In genomic region chr6:7911345-7911725, GRCh38 we compare ENCODE assay signal across 8 cellular contexts. TPM values are rescaled to one million over a fixed set of nuclear protein-coding genes. Genes with fewer than 3 reads are reported as not detected.
DNase-seq lines count a peak whose midpoint lies in the region; ATAC-seq, FAIRE-seq and TF ChIP-seq lines count a peak whose summit lies in the region.

No MANE protein-coding gene starts in this region.

- no peak for TF ChIP-seq CTCF in right atrium auricular region (IDR thresholded peaks at IDR 0.05)
- TF ChIP-seq CTCF in astrocyte of the cerebellum (IDR thresholded peaks at IDR 0.05; ENCODE audit: low read depth, low read length, missing control alignments): no peak
- no peak for TF ChIP-seq CTCF in HepG2 (CRISPR knock-in tag; IDR thresholded peaks at IDR 0.05)

- no peak overlapping the region for H3K4me3 Mint-ChIP-seq in activated T-cell treated with anti-CD3 and anti-CD28 coated beads, Interleukin-2, amount 50 U/mL, for 4 hours

- H3K36me3 ChIP-seq in right atrium auricular region (no peaks in the 10 kb centered on the region), HepG2 (replicated peaks in 1 of 2; ENCODE audit: control insufficient read depth in 1 of 2, insufficient read depth in 2 of 2, low read length in 2 of 2) (peaks cover 4 to 14% of the 10 kb centered on the region in 2 experiments; a peak in 3 of 5 replicates)

- H3K27me3 Mint-ChIP-seq in activated T-cell treated with anti-CD3 and anti-CD28 coated beads, Interleukin-2, amount 50 U/mL, for 4 hours (ENCODE audit: low read depth): peaks cover 2% of the 10 kb centered on the region

- intact Hi-C loops in Right ventricle myocardium superior (cut with DNase I): loop anchor here (10.0 kb wide), 2 partner anchors 63 to 187 kb away; partner anchors contain the start of gene BMP6
- intact Hi-C loops in HepG2 (cut with micrococcal nuclease; ENCODE audit: unreplicated experiment): loop anchor here (5.0 kb wide), 1 partner anchor 151 kb away; the partner anchor contains the start of gene BLOC1S5

- H3K9me3 ChIP-seq in right atrium auricular region (no peaks in the 10 kb centered on the region), HepG2 (ENCODE audit: low read length) (no peaks in the 10 kb centered on the region)

- H3K4me2 ChIP-seq in HepG2 (ENCODE audit: low read depth, low read length): peak overlapping the region; percentile 97

- H3K4me1 ChIP-seq in right atrium auricular region (peaks cover 0 to 27% of the 10 kb centered on the region in 2 donors), HepG2 (ENCODE audit: insufficient read depth, low read length) (peaks cover 77% of the 10 kb centered on the region)

- CTCF ChIA-PET in HepG2 (lab: Yijun Ruan, JAX; ENCODE audit: low intra/inter-chr PET ratio, low total read pairs): no interaction called here

- DNase-seq in right atrium auricular region (ENCODE audit: low spot score): no peak
- no peak for DNase-seq in Right ventricle myocardium superior
- no peak for DNase-seq in astrocyte of the cerebellum (ENCODE audit: low read depth)
- no peak for DNase-seq in HepG2 (ENCODE audit: low spot score)
- no peak for DNase-seq in activated effector memory CD4-positive, alpha-beta T cell treated with Interleukin-2 at 50 U/mL for 16 hours
- DNase-seq in activated T-cell treated with anti-CD3 and anti-CD28 coated beads, Interleukin-2, amount 50 U/mL, for 4 hours: no peak
- DNase-seq in NCI-H774 (lab: John Stamatoyannopoulos, UW): no peak

- peaks cover 9% of the 10 kb centered on the region for H3K4me1 Mint-ChIP-seq in activated T-cell treated with anti-CD3 and anti-CD28 coated beads, Interleukin-2, amount 50 U/mL, for 4 hours (ENCODE audit: low read depth)

- no peak for TF ChIP-seq RAD21 in HepG2 (CRISPR knock-in tag; IDR thresholded peaks at IDR 0.05)

- TF ChIP-seq EP300 in HepG2 (IDR thresholded peaks at IDR 0.05; ENCODE audit: low read depth in 2 of 2, low read length in 2 of 2) (no peak), HepG2 (CRISPR knock-in tag; IDR thresholded peaks at IDR 0.05; ENCODE audit: borderline replicate concordance) (no peak)

- H3K27me3 ChIP-seq in right atrium auricular region: no peaks in the 10 kb centered on the region
- no peaks in the 10 kb centered on the region for H3K27me3 ChIP-seq in HepG2 (ENCODE audit: control insufficient read depth in 1 of 2, insufficient read depth in 2 of 2, low read length in 2 of 2)

- H3K27ac ChIP-seq in right atrium auricular region: peak overlapping the region; percentile 81 to 83
- H3K27ac ChIP-seq in HepG2 (ENCODE audit: extremely low read length, insufficient read depth, low read length): no peak overlapping the region

- H2AFZ ChIP-seq in HepG2 (ENCODE audit: low read length): peak overlapping the region; percentile 22

- in situ Hi-C loops in astrocyte of the cerebellum (cut with HindIII; ENCODE audit: low sequenced_read_pairs): no loop called here
- in situ Hi-C loops in HepG2 (cut with HindIII; ENCODE audit: extremely low pct_ligation_motif_present, low pct_unique_long_range_greater_than_20kb): no loop called here

- BruUV-seq in HepG2 (replicated peaks; lab: Mats Ljungman, UMichigan): TSS peak; percentile 84

- peaks cover 29% of the 10 kb centered on the region for H4K20me1 ChIP-seq in HepG2 (ENCODE audit: insufficient read depth, low read length)

- POLR2A ChIA-PET in HepG2 (lab: Yijun Ruan, JAX): interaction anchor here (0.7 kb wide), 2 partner anchors 64 to 153 kb away, joined by 4 read pairs; partner anchors contain the start of gene BLOC1S5

- no peaks in the 10 kb centered on the region for H3K36me3 Mint-ChIP-seq in activated T-cell treated with anti-CD3 and anti-CD28 coated beads, Interleukin-2, amount 50 U/mL, for 4 hours (ENCODE audit: insufficient read depth)

- no peak for ATAC-seq in Right ventricle myocardium superior (ENCODE audit: poor library complexity)
- no peak for ATAC-seq in HepG2
- ATAC-seq in activated T-cell treated with anti-CD3 and anti-CD28 coated beads, Interleukin-2, amount 50 U/mL, for 4 hours: no peak
- ATAC-seq in HG03196 (IDR thresholded peaks at IDR 0.05; ENCODE audit: unreplicated experiment): no peak

- H3K4me3 ChIP-seq in right atrium auricular region (peak overlapping the region in 1 of 2 donors; percentile 79), astrocyte of the cerebellum (ENCODE audit: low read depth, low read length) (peak overlapping the region; percentile 70), HepG2 (replicated peaks in 1 of 3; ENCODE audit: insufficient read depth in 1 of 3, low read depth in 2 of 3, low read length in 3 of 3) (peak overlapping the region; percentile 69 to 85 (median 69))

- 90% methylated on average over 11 of the region's 11 CpGs for WGBS in HepG2 (ENCODE audit: low lambda C conversion rate)

- peaks cover 36% of the 10 kb centered on the region for H3K79me2 ChIP-seq in HepG2 (ENCODE audit: insufficient read depth, low read length)

- H3K9me3 Mint-ChIP-seq in activated T-cell treated with anti-CD3 and anti-CD28 coated beads, Interleukin-2, amount 50 U/mL, for 4 hours: no peaks in the 10 kb centered on the region

- H3K9ac ChIP-seq in HepG2 (ENCODE audit: insufficient read depth, low read depth, low read length): peak overlapping the region; percentile 75

- TF ChIP-seq POLR2A in HepG2 (IDR thresholded peaks at IDR 0.05; ENCODE audit: insufficient read depth in 1 of 2, low read depth in 2 of 2, low read length in 2 of 2): no peak

- FAIRE-seq in HepG2 (lab: Jason Lieb, UNC): no peak

TF ChIP-seq in HepG2, 621 proteins besides CTCF, POLR2A, EP300 and RAD21 (continues in another document):
- TF ChIP-seq HOXA5 (CRISPR knock-in tag; IDR thresholded peaks at IDR 0.05) (no peak), ATF7 (IDR thresholded peaks at IDR 0.05) (no peak), ATF7 (CRISPR knock-in tag; IDR thresholded peaks at IDR 0.05) (0 out of 2 replicates have a peak, but pooled peaks have one; percentile 42), CC2D1A (CRISPR knock-in tag; IDR thresholded peaks at IDR 0.05) (no peak), ZFP41 (CRISPR knock-in tag; IDR thresholded peaks at IDR 0.05; ENCODE audit: borderline replicate concordance) (no peak), ZNF543 (CRISPR knock-in tag; IDR thresholded peaks at IDR 0.05) (peak; percentile 39; the same call in 1 of the 2 replicates), GFI1 (CRISPR knock-in tag; IDR thresholded peaks at IDR 0.05; ENCODE audit: borderline replicate concordance) (0 out of 2 replicates have a peak, but pooled peaks have one; percentile 4), RORA (CRISPR knock-in tag; IDR thresholded peaks at IDR 0.05) (peak; percentile 75; the same call in 1 of the 2 replicates), ZNF619 (CRISPR knock-in tag; IDR thresholded peaks at IDR 0.05) (0 out of 2 replicates have a peak, but pooled peaks have one; percentile 4), ZNF558 (CRISPR knock-in tag; IDR thresholded peaks at IDR 0.05; ENCODE audit: borderline replicate concordance) (0 out of 2 replicates have a peak, but pooled peaks have one; percentile 33), TBL1XR1 (IDR thresholded peaks at IDR 0.05; ENCODE audit: borderline replicate concordance, low read length, partially characterized antibody) (no peak), AGO1 (IDR thresholded peaks at IDR 0.05; ENCODE audit: low read depth, low read length, poor library complexity, severe bottlenecking) (peak; percentile 0), ZNF124 (CRISPR knock-in tag; IDR thresholded peaks at IDR 0.05) (no peak), ZNF101 (CRISPR knock-in tag; IDR thresholded peaks at IDR 0.05; ENCODE audit: borderline replicate concordance, low read depth) (0 out of 2 replicates have a peak, but pooled peaks have one; percentile 30), ZNF296 (CRISPR knock-in tag; conservative IDR thresholded peaks at IDR 0.05) (peak; percentile 41; the same call in 1 of the 2 replicates), SPEN (CRISPR knock-in tag; IDR thresholded peaks at IDR 0.05; ENCODE audit: low read depth) (no peak), PHF21A (CRISPR knock-in tag; IDR thresholded peaks at IDR 0.05) (peak; percentile 28; the same call in 1 of the 2 replicates), PLSCR1 (CRISPR knock-in tag; IDR thresholded peaks at IDR 0.05; ENCODE audit: borderline replicate concordance) (peak; percentile 79; the same call in 1 of the 2 replicates)

RNA-seq across cellular contexts. Expression of gene TXNDC5, which starts 0.7 kb away (rescaled TPM):
- total RNA-seq in right atrium auricular region (10 to 100 TPM; 71.3 to 82.0 TPM), Right ventricle myocardium superior (39.5 TPM), HepG2 (2016; rRNA removed; fragmentation: Illumina TruSeq; extraction: Trizol) (376 and 578 TPM in 2 replicates)
- total RNA-seq in HepG2 (2016; cell fraction: cytosol; rRNA removed; fragmentation: Illumina TruSeq; extraction: Trizol; ENCODE audit: low read depth): 169 TPM in 2 replicates
- total RNA-seq in HepG2 (2016; cell fraction: insoluble cytoplasmic fraction; rRNA removed; fragmentation: Illumina TruSeq; extraction: Trizol): 372 and 586 TPM in 2 replicates
- total RNA-seq in HepG2 (2016; cell fraction: membrane; rRNA removed; fragmentation: Illumina TruSeq; extraction: Trizol): 439 and 444 TPM in 2 replicates
- 445 and 518 TPM in 2 replicates for total RNA-seq in HepG2 (2016; cell fraction: nucleus; rRNA removed; fragmentation: Illumina TruSeq; extraction: Trizol)
- 255 and 287 TPM in 2 replicates for polyA plus RNA-seq in HepG2 (2011; rRNA removed)
- 252 and 289 TPM in 2 replicates for polyA plus RNA-seq in HepG2 (2011; cell fraction: cytosol; rRNA removed)
- polyA plus RNA-seq in HepG2 (2011; cell fraction: nucleus; rRNA removed): 144 and 146 TPM in 2 replicates
- polyA plus RNA-seq in HepG2 (2012): 246 and 286 TPM in 2 replicates
- polyA plus RNA-seq in HepG2 (2016; cell fraction: cytosol; fragmentation: Illumina TruSeq; extraction: Trizol; ENCODE audit: low read depth): 158 and 172 TPM in 2 replicates
- polyA plus RNA-seq in HepG2 (2016; cell fraction: insoluble cytoplasmic fraction; fragmentation: Illumina TruSeq; extraction: Trizol; ENCODE audit: low read depth): 267 and 268 TPM in 2 replicates
- polyA plus RNA-seq in HepG2 (2016; cell fraction: membrane; fragmentation: Illumina TruSeq; extraction: Trizol; ENCODE audit: low read depth): 288 and 289 TPM in 2 replicates
- 529 and 534 TPM in 2 replicates for polyA plus RNA-seq in HepG2 (2016; cell fraction: nucleus; fragmentation: Illumina TruSeq; extraction: Trizol; ENCODE audit: insufficient read depth, low read depth)
- polyA minus RNA-seq in HepG2 (2011; rRNA and poly(A)+ RNA removed; ENCODE audit: low replicate concordance): 99.9 and 291 TPM in 2 replicates
- polyA minus RNA-seq in HepG2 (2011; cell fraction: cytosol; rRNA and poly(A)+ RNA removed): 147 and 151 TPM in 2 replicates
- polyA minus RNA-seq in HepG2 (2011; cell fraction: nucleus; rRNA and poly(A)+ RNA removed): 104 and 118 TPM in 2 replicates
- total RNA-seq in activated T-cell treated with anti-CD3 and anti-CD28 coated beads, Interleukin-2, amount 50 U/mL, for 4 hours: 100 to 1,000 TPM; 121 to 131 (median 122) TPM
